Comparison of ENCODE assay signal across 30 cellular contexts in genomic region chr14:104714066-104714465, GRCh38.
"Had no signal": no experiment of that assay in that cellular context is flagged by ENCODE, and none has a peak within 500 bp of the region (broad histone marks: within the 10 kb centered on the region; RNA-seq: fewer than 3 reads in every experiment).

No MANE protein-coding gene starts in this region.

- H3K27me3 ChIP-seq: adrenal gland, body of pancreas, brain microvascular endothelial cell, breast epithelium had no signal

- DNase-seq: activated B cell treated with CpG ODN at 0.5 μM for 24 hours; activated CD4-positive, alpha-beta memory T cell treated with anti-CD3 and anti-CD28 coated beads for 36 hours; activated CD4-positive, alpha-beta T cell treated with anti-CD3 and anti-CD28 coated beads for 4 hours; activated CD4-positive, alpha-beta T cell treated with anti-CD3 and anti-CD28 coated beads, Interleukin-2, amount 10 ng/mL, durations not matched to agents 24 days and 14 days; activated CD4-positive, alpha-beta T cell treated with anti-CD3 and anti-CD28 coated beads, Interleukin-2, amount 50 U/mL, for 1 hour; activated CD4-positive, alpha-beta T cell treated with anti-CD3 and anti-CD28 coated beads, Interleukin-2, amount 50 U/mL, for 4 hours; activated CD4-positive, CD25-positive, alpha-beta regulatory T cell treated with anti-CD3 and anti-CD28 coated beads, Interleukin-2, amount 50 U/mL, for 72 hours; activated CD8-positive, alpha-beta memory T cell treated with anti-CD3 and anti-CD28 coated beads, Interleukin-2, amount 50 U/mL, for 4 hours; activated CD8-positive, alpha-beta T cell treated with anti-CD3 and anti-CD28 coated beads for 36 hours; activated effector memory CD4-positive, alpha-beta T cell treated with anti-CD3 and anti-CD28 coated beads, Interleukin-2, amount 50 U/mL, for 16 hours; activated gamma-delta T cell treated with Interleukin-2 at 50 U/mL for 16 hours; activated naive CD4-positive, alpha-beta T cell; activated naive CD4-positive, alpha-beta T cell treated with anti-CD3 and anti-CD28 coated beads for 36 hours; activated naive CD4-positive, alpha-beta T cell treated with anti-CD3 and anti-CD28 coated beads, Interleukin-2, amount 50 U/mL, for 16 hours; activated naive CD8-positive, alpha-beta T cell treated with anti-CD3 and anti-CD28 coated beads for 36 hours; activated T-cell treated with anti-CD3 and anti-CD28 coated beads for 4 hours; activated T-cell treated with anti-CD3 and anti-CD28 coated beads, Interleukin-2, amount 50 U/mL, for 1 hour; activated T-cell treated with anti-CD3 and anti-CD28 coated beads, Interleukin-2, amount 50 U/mL, for 4 hours; activated T-cell treated with anti-CD3 and anti-CD28 coated beads, Interleukin-2, amount 50 U/mL, for 72 hours; adrenal gland; amniotic stem cell; aorta; body of pancreas; brain microvascular endothelial cell; central memory CD4-positive, alpha-beta T cell; T-helper 1 cell; T-helper 2 cell; T-helper 9 cell had no signal

- H3K4me3 ChIP-seq: adrenal gland, body of pancreas, breast epithelium had no signal

- H3K9me3 ChIP-seq: adrenal gland, body of pancreas, breast epithelium had no signal

- H3K36me3 ChIP-seq: breast epithelium had no signal

- H3K27ac ChIP-seq: adrenal gland, body of pancreas, brain microvascular endothelial cell, breast epithelium, VCaP had no signal

- H3K4me1 ChIP-seq: adrenal gland, body of pancreas, breast epithelium had no signal
